In the genomic region with DNA sequence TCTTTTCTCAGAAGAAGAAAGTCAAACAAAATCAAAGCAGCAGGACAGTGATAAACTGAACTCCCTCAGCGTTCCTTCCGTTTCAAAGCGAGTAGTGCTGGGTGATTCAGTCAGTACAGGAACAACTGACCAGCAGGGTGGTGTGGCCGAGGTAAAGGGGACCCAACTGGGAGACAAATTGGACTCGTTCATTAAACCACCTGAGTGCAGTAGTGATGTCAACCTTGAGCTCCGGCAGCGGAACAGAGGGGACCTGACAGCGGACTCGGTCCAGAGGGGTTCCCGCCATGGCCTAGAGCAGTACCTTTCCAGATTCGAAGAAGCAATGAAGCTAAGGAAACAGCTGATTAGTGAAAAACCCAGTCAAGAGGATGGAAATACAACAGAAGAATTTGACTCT, we compare ENCODE assay signal across 24 cellular contexts.
"Had no signal": no experiment of that assay in that cellular context is flagged by ENCODE, and none has a peak within 500 bp of the region (broad histone marks: within the 10 kb centered on the region; RNA-seq: fewer than 3 reads in every experiment).

No MANE protein-coding gene starts in this region.

- H3K27me3 Mint-ChIP-seq: activated CD4-positive, alpha-beta memory T cell treated with anti-CD3 and anti-CD28 coated beads for 36 hours; activated CD4-positive, alpha-beta T cell treated with anti-CD3 and anti-CD28 coated beads, Interleukin-2, amount 10 ng/mL, durations not matched to agents 7 days and 5 days; activated naive CD8-positive, alpha-beta T cell; activated T-helper 17 cell treated with anti-CD3 and anti-CD28 coated beads, Interleukin-2, amount 50 U/mL, for 72 hours had no signal

- H3K4me3 Mint-ChIP-seq: activated CD4-positive, alpha-beta memory T cell treated with anti-CD3 and anti-CD28 coated beads for 36 hours; activated CD4-positive, alpha-beta T cell treated with anti-CD3 and anti-CD28 coated beads, Interleukin-2, amount 10 ng/mL, durations not matched to agents 7 days and 5 days; activated naive CD4-positive, alpha-beta T cell treated with anti-CD3 and anti-CD28 coated beads for 36 hours; activated naive CD8-positive, alpha-beta T cell; T-helper 1 cell treated with Interleukin-12 subunit alpha and Interleukin-12 subunit beta and Interleukin-4 antibody, amounts not matched to agents 30 μg/mL and 1 μg/mL, for 36 hours had no signal

- H3K4me3 ChIP-seq: cardiac muscle cell had no signal

- DNase-seq: activated CD4-positive, alpha-beta memory T cell treated with anti-CD3 and anti-CD28 coated beads for 36 hours; activated CD4-positive, alpha-beta T cell treated with anti-CD3 and anti-CD28 coated beads, Interleukin-2, amount 10 ng/mL, durations not matched to agents 7 days and 5 days; activated CD4-positive, CD25-positive, alpha-beta regulatory T cell; activated gamma-delta T cell; activated naive CD4-positive, alpha-beta T cell treated with anti-CD3 and anti-CD28 coated beads for 36 hours; activated T-cell treated with anti-CD3 and anti-CD28 coated beads for 4 hours; activated T-cell treated with anti-CD3 and anti-CD28 coated beads, Interleukin-2, amount 50 U/mL, for 48 hours; amygdala; brain microvascular endothelial cell; Kasumi-1; KBM-7; NCI-H1048; NCI-H146; NCI-H187 treated with DMSO at 0.1 percent for 48 hours; NCI-H2081 treated with DMSO at 0.1 percent for 48 hours; NCI-H345; NCI-H510A treated with DMSO at 0.1 percent for 48 hours; NCI-H69; PC-3; SHP77 treated with DMSO at 0.1 percent for 48 hours had no signal

- ATAC-seq: activated T-helper 17 cell treated with anti-CD3 and anti-CD28 coated beads, Interleukin-2, amount 50 U/mL, for 72 hours; PC-3 had no signal

- H3K36me3 Mint-ChIP-seq: activated naive CD8-positive, alpha-beta T cell had no signal

- H3K27ac ChIP-seq: brain microvascular endothelial cell, cardiac muscle cell had no signal

- H3K27ac Mint-ChIP-seq: activated CD4-positive, alpha-beta memory T cell treated with anti-CD3 and anti-CD28 coated beads for 36 hours; activated CD4-positive, alpha-beta T cell treated with anti-CD3 and anti-CD28 coated beads, Interleukin-2, amount 10 ng/mL, durations not matched to agents 7 days and 5 days; activated naive CD4-positive, alpha-beta T cell treated with anti-CD3 and anti-CD28 coated beads for 36 hours; activated naive CD8-positive, alpha-beta T cell; activated T-helper 17 cell treated with anti-CD3 and anti-CD28 coated beads, Interleukin-2, amount 50 U/mL, for 72 hours; T-helper 1 cell treated with Interleukin-12 subunit alpha and Interleukin-12 subunit beta and Interleukin-4 antibody, amounts not matched to agents 30 μg/mL and 1 μg/mL, for 36 hours had no signal

- H3K27me3 ChIP-seq: brain microvascular endothelial cell, cardiac muscle cell had no signal

- H3K9me3 Mint-ChIP-seq: activated CD4-positive, alpha-beta memory T cell treated with anti-CD3 and anti-CD28 coated beads for 36 hours; activated CD4-positive, alpha-beta T cell treated with anti-CD3 and anti-CD28 coated beads, Interleukin-2, amount 10 ng/mL, durations not matched to agents 7 days and 5 days; activated naive CD4-positive, alpha-beta T cell treated with anti-CD3 and anti-CD28 coated beads for 36 hours; activated T-helper 17 cell treated with anti-CD3 and anti-CD28 coated beads, Interleukin-2, amount 50 U/mL, for 72 hours; T-helper 1 cell treated with Interleukin-12 subunit alpha and Interleukin-12 subunit beta and Interleukin-4 antibody, amounts not matched to agents 30 μg/mL and 1 μg/mL, for 36 hours had no signal
